8 cellular contexts compared by ENCODE assay signal in genomic region chr18:76398899-76399612, GRCh38.
DNase-seq lines count a peak whose midpoint lies in the region; ATAC-seq lines count a peak whose summit lies in the region.

No MANE protein-coding gene starts in this region.

- peak; percentile 93 for ATAC-seq in GM19023 (IDR thresholded peaks at IDR 0.05; ENCODE audit: unreplicated experiment)
- ATAC-seq in HG03135 (IDR thresholded peaks at IDR 0.05; ENCODE audit: unreplicated experiment): peak; percentile 87
- ATAC-seq in activated CD4-positive, CD25-positive, alpha-beta regulatory T cell treated with anti-CD3 and anti-CD28 coated beads, Interleukin-2, amount 50 U/mL, for 24 hours: peak; percentile 77 to 87

- H3K27ac ChIP-seq in caudate nucleus (ENCODE audit: low read depth, low read length): no peak overlapping the region

- peak; percentile 95 for DNase-seq in AG20443 (ENCODE audit: low spot score)
- DNase-seq in NCI-H2227 treated with DMSO at 0.1 percent for 48 hours (lab: John Stamatoyannopoulos, UW): peak; percentile 76
- peak; percentile 8 to 92 (median 75) for DNase-seq in caudate nucleus (lab: John Stamatoyannopoulos, UW)
- peak; percentile 57 for DNase-seq in kidney glomerular epithelial cell (lab: John Stamatoyannopoulos, UW)
- DNase-seq in stimulated activated CD4-positive, alpha-beta T cell treated with anti-CD3 and anti-CD28 coated beads, Interleukin-2, amount 100 ng/mL, for 4 hours (ENCODE audit: low read depth): peak; percentile 54
